27 cellular contexts compared by ENCODE assay signal in genomic region chr16:3216263-3216640, GRCh38. TPM values are rescaled to one million over a fixed set of nuclear protein-coding genes. Genes with fewer than 3 reads are reported as not detected.
DNase-seq lines count a peak whose midpoint lies in the region; ATAC-seq and TF ChIP-seq lines count a peak whose summit lies in the region.
"Had no signal": no experiment of that assay in that cellular context is flagged by ENCODE, and none has a peak within 500 bp of the region (broad histone marks: within the 10 kb centered on the region; RNA-seq: fewer than 3 reads in every experiment).

No MANE protein-coding gene starts in this region.

- H3K4me3 Mint-ChIP-seq in activated CD4-positive, alpha-beta T cell treated with anti-CD3 and anti-CD28 coated beads for 36 hours = peak overlapping the region; percentile 4
- H3K4me3 Mint-ChIP-seq in CD8-positive, alpha-beta T cell = peak overlapping the region; percentile 62
- peak overlapping the region; percentile 4 for H3K4me3 Mint-ChIP-seq in activated T-helper 1 cell treated with anti-CD3 and anti-CD28 coated beads, Interleukin-12 subunit alpha, Interleukin-12 subunit beta, Interleukin-2, Interleukin-4 antibody, amounts not matched to agents 30 ng/mL and 10 ng/mL and 1 ng/mL, durations not matched to agents 14 hours and 24 hours and 36 hours
- H3K4me3 Mint-ChIP-seq in naive thymus-derived CD8-positive, alpha-beta T cell = peak overlapping the region; percentile 55 to 88 (median 80)

- H3K4me1 ChIP-seq in CD8-positive, alpha-beta T cell (ENCODE audit: insufficient read depth, low read length) = peaks cover 31% of the 10 kb centered on the region
- H3K4me1 ChIP-seq: right atrium auricular region, uterus had no signal

- peaks cover 29% of the 10 kb centered on the region for H3K4me1 Mint-ChIP-seq in activated CD4-positive, alpha-beta T cell treated with anti-CD3 and anti-CD28 coated beads for 36 hours
- peaks cover 39% of the 10 kb centered on the region for H3K4me1 Mint-ChIP-seq in CD8-positive, alpha-beta T cell (ENCODE audit: low read depth)
- peaks cover 35% of the 10 kb centered on the region for H3K4me1 Mint-ChIP-seq in activated T-helper 1 cell treated with anti-CD3 and anti-CD28 coated beads, Interleukin-12 subunit alpha, Interleukin-12 subunit beta, Interleukin-2, Interleukin-4 antibody, amounts not matched to agents 30 ng/mL and 10 ng/mL and 1 ng/mL, durations not matched to agents 14 hours and 24 hours and 36 hours (ENCODE audit: low read depth)
- peaks cover 22 to 47% (median 42%) of the 10 kb centered on the region in 4 donors for H3K4me1 Mint-ChIP-seq in naive thymus-derived CD8-positive, alpha-beta T cell

- H3K36me3 ChIP-seq in CD8-positive, alpha-beta T cell (ENCODE audit: insufficient read depth, low read length) = no peaks in the 10 kb centered on the region
- H3K36me3 ChIP-seq: right atrium auricular region, uterus had no signal

- ATAC-seq in activated CD4-positive, alpha-beta T cell treated with anti-CD3 and anti-CD28 coated beads for 36 hours = peak; percentile 22
- ATAC-seq in CD8-positive, alpha-beta T cell = peak; percentile 21
- peak; percentile 22 to 38 for ATAC-seq in naive thymus-derived CD8-positive, alpha-beta T cell
- no peak for ATAC-seq in HG02642 (IDR thresholded peaks at IDR 0.05; ENCODE audit: poor library complexity, unreplicated experiment)
- ATAC-seq: HCT116 had no signal

- DNase-seq in activated CD4-positive, alpha-beta T cell treated with anti-CD3 and anti-CD28 coated beads for 36 hours = peak; percentile 30
- DNase-seq in activated CD4-positive, alpha-beta T cell treated with anti-CD3 and anti-CD28 coated beads, Interleukin-2, amount 50 U/mL, for 4 hours = no peak
- peak in 2 of 7 experiments; percentile 11 to 51 for DNase-seq in CD8-positive, alpha-beta T cell
- DNase-seq in activated T-helper 1 cell treated with anti-CD3 and anti-CD28 coated beads, Interleukin-12 subunit alpha, Interleukin-12 subunit beta, Interleukin-2, Interleukin-4 antibody, amounts not matched to agents 30 ng/mL and 10 ng/mL and 1 ng/mL, durations not matched to agents 14 hours and 24 hours and 36 hours (ENCODE audit: low spot score) = no peak
- peak in 5 of 10 donors; percentile 29 to 54 (median 42) for DNase-seq in naive thymus-derived CD8-positive, alpha-beta T cell
- DNase-seq in occipital lobe (lab: John Stamatoyannopoulos, UW) (no peak), DMS53 (lab: John Stamatoyannopoulos, UW) (no peak)
- DNase-seq: anterior cingulate cortex; caudate nucleus; dorsolateral prefrontal cortex; foreskin fibroblast; NCI-H1105 treated with DMSO at 0.1 percent for 48 hours; NCI-H2107; NCI-H510A treated with DMSO at 0.1 percent for 48 hours; SK-N-SH; stimulated activated CD4-positive, alpha-beta T cell treated with anti-CD3 and anti-CD28 coated beads, Interleukin-12 subunit alpha, Interleukin-12 subunit beta, amount 100 ng/mL, for 4 hours; uterus had no signal

- H3K9me3 ChIP-seq in CD8-positive, alpha-beta T cell (ENCODE audit: low read length) = no peaks in the 10 kb centered on the region
- H3K9me3 ChIP-seq: SK-N-SH had no signal

- TF ChIP-seq CTCF in CD8-positive, alpha-beta T cell (IDR thresholded peaks at IDR 0.05) = no peak

- H3K4me3 ChIP-seq in CD8-positive, alpha-beta T cell (ENCODE audit: low read depth, low read length) = peak overlapping the region; percentile 40
- H3K4me3 ChIP-seq: dorsolateral prefrontal cortex, lung, right atrium auricular region, uterus had no signal

- no peaks in the 10 kb centered on the region for H3K27me3 Mint-ChIP-seq in activated CD4-positive, alpha-beta T cell treated with anti-CD3 and anti-CD28 coated beads for 36 hours
- no peaks in the 10 kb centered on the region for H3K27me3 Mint-ChIP-seq in CD8-positive, alpha-beta T cell (ENCODE audit: low read depth)
- no peaks in the 10 kb centered on the region for H3K27me3 Mint-ChIP-seq in activated T-helper 1 cell treated with anti-CD3 and anti-CD28 coated beads, Interleukin-12 subunit alpha, Interleukin-12 subunit beta, Interleukin-2, Interleukin-4 antibody, amounts not matched to agents 30 ng/mL and 10 ng/mL and 1 ng/mL, durations not matched to agents 14 hours and 24 hours and 36 hours (ENCODE audit: insufficient read depth)
- H3K27me3 Mint-ChIP-seq in naive thymus-derived CD8-positive, alpha-beta T cell = no peaks in the 10 kb centered on the region

- H3K36me3 Mint-ChIP-seq in activated CD4-positive, alpha-beta T cell treated with anti-CD3 and anti-CD28 coated beads for 36 hours (ENCODE audit: low read depth) = peaks cover 23% of the 10 kb centered on the region
- H3K36me3 Mint-ChIP-seq in CD8-positive, alpha-beta T cell = peaks cover 20% of the 10 kb centered on the region
- H3K36me3 Mint-ChIP-seq in activated T-helper 1 cell treated with anti-CD3 and anti-CD28 coated beads, Interleukin-12 subunit alpha, Interleukin-12 subunit beta, Interleukin-2, Interleukin-4 antibody, amounts not matched to agents 30 ng/mL and 10 ng/mL and 1 ng/mL, durations not matched to agents 14 hours and 24 hours and 36 hours (ENCODE audit: low read depth) = peaks cover 20% of the 10 kb centered on the region
- H3K36me3 Mint-ChIP-seq in naive thymus-derived CD8-positive, alpha-beta T cell = peaks cover 0 to 33% (median 28%) of the 10 kb centered on the region in 3 donors

- peak overlapping the region; percentile 94 for H3K27ac Mint-ChIP-seq in activated CD4-positive, alpha-beta T cell treated with anti-CD3 and anti-CD28 coated beads for 36 hours
- peak overlapping the region; percentile 99 for H3K27ac Mint-ChIP-seq in CD8-positive, alpha-beta T cell
- peak overlapping the region; percentile 97 for H3K27ac Mint-ChIP-seq in activated T-helper 1 cell treated with anti-CD3 and anti-CD28 coated beads, Interleukin-12 subunit alpha, Interleukin-12 subunit beta, Interleukin-2, Interleukin-4 antibody, amounts not matched to agents 30 ng/mL and 10 ng/mL and 1 ng/mL, durations not matched to agents 14 hours and 24 hours and 36 hours
- peak overlapping the region; percentile 94 to 100 (median 99) for H3K27ac Mint-ChIP-seq in naive thymus-derived CD8-positive, alpha-beta T cell

- intact Hi-C loops in activated CD4-positive, alpha-beta T cell treated with anti-CD3 and anti-CD28 coated beads for 36 hours (cut with DNase I, micrococcal nuclease) = loop anchor here in 1 of 2 experiments (5.0 to 10.0 kb wide), 2 partner anchors 34 to 149 kb away; no protein-coding TSS in a partner anchor
- intact Hi-C loops in CD8-positive, alpha-beta T cell (cut with DNase I, micrococcal nuclease) = no loop called here
- intact Hi-C loops in activated T-helper 1 cell treated with anti-CD3 and anti-CD28 coated beads, Interleukin-12 subunit alpha, Interleukin-12 subunit beta, Interleukin-2, Interleukin-4 antibody, amounts not matched to agents 30 ng/mL and 10 ng/mL and 1 ng/mL, durations not matched to agents 14 hours and 24 hours and 36 hours (cut with micrococcal nuclease) = no loop called here

- CTCF ChIA-PET in activated CD4-positive, alpha-beta T cell treated with anti-CD3 and anti-CD28 coated beads for 36 hours (lab: Charles Lee) = interaction anchor here (0.6 to 1.2 kb wide), 2 partner anchors 112 to 115 kb away, joined by 3 read pairs; no protein-coding TSS in a partner anchor
- CTCF ChIA-PET in CD8-positive, alpha-beta T cell (lab: Charles Lee) = no interaction called here

- peak overlapping the region; percentile 83 for H3K27ac ChIP-seq in CD8-positive, alpha-beta T cell (ENCODE audit: low read depth, low read length)
- H3K27ac ChIP-seq: dorsolateral prefrontal cortex, epithelial cell of prostate, right atrium auricular region, RWPE1, uterus had no signal

- POLR2A ChIA-PET in activated CD4-positive, alpha-beta T cell treated with anti-CD3 and anti-CD28 coated beads for 36 hours (lab: Charles Lee) = interaction anchor here (0.6 to 1.8 kb wide), 3 partner anchors 67 to 365 kb away, joined by 3 to 6 read pairs (median 5); partner anchors contain the start of genes ZNF174 and ZNF263
- POLR2A ChIA-PET in CD8-positive, alpha-beta T cell (lab: Charles Lee) = interaction anchor here (0.6 to 2.7 kb wide), 8 partner anchors 9 to 67 kb away, joined by 3 to 14 read pairs (median 4); partner anchors contain the start of genes ZNF200 and ZNF263
- POLR2A ChIA-PET in naive thymus-derived CD8-positive, alpha-beta T cell (lab: Charles Lee) = interaction anchor here (0.7 to 3.7 kb wide), 16 partner anchors 8 to 348 kb away, joined by 3 to 25 read pairs (median 6); partner anchors contain the start of genes CLUAP1, OR1F1, ZNF174 and ZNF200

- peaks cover 21% of the 10 kb centered on the region for H3K9me3 Mint-ChIP-seq in activated CD4-positive, alpha-beta T cell treated with anti-CD3 and anti-CD28 coated beads for 36 hours (ENCODE audit: low read depth)
- peaks cover 10% of the 10 kb centered on the region for H3K9me3 Mint-ChIP-seq in CD8-positive, alpha-beta T cell
- H3K9me3 Mint-ChIP-seq in activated T-helper 1 cell treated with anti-CD3 and anti-CD28 coated beads, Interleukin-12 subunit alpha, Interleukin-12 subunit beta, Interleukin-2, Interleukin-4 antibody, amounts not matched to agents 30 ng/mL and 10 ng/mL and 1 ng/mL, durations not matched to agents 14 hours and 24 hours and 36 hours = peaks cover 60% of the 10 kb centered on the region
- peaks cover 0 to 64% (median 23%) of the 10 kb centered on the region in 9 donors for H3K9me3 Mint-ChIP-seq in naive thymus-derived CD8-positive, alpha-beta T cell

- no peaks in the 10 kb centered on the region for H3K27me3 ChIP-seq in CD8-positive, alpha-beta T cell (ENCODE audit: insufficient read depth, low read length)
- H3K27me3 ChIP-seq: right atrium auricular region, uterus had no signal

RNA-seq across cellular contexts. Expression of gene ZNF200, which starts 18.7 kb away (rescaled TPM):
- total RNA-seq in activated CD4-positive, alpha-beta T cell treated with anti-CD3 and anti-CD28 coated beads for 36 hours = 1 to 10 TPM; 8.3 to 9.0 TPM
- 10 to 100 TPM; 12.5 to 14.1 TPM for total RNA-seq in CD8-positive, alpha-beta T cell
- total RNA-seq in activated T-helper 1 cell treated with anti-CD3 and anti-CD28 coated beads, Interleukin-12 subunit alpha, Interleukin-12 subunit beta, Interleukin-2, Interleukin-4 antibody, amounts not matched to agents 30 ng/mL and 10 ng/mL and 1 ng/mL, durations not matched to agents 14 hours and 24 hours and 36 hours = 13.6 and 15.8 TPM in 2 replicates
- 10 to 100 TPM; 24.5 to 25.8 TPM for total RNA-seq in naive thymus-derived CD8-positive, alpha-beta T cell
- 10 to 100 TPM in 2 of 3 donors, 1 to 10 TPM in 1; 6.8 to 14.3 (median 13.9) TPM for polyA plus RNA-seq in naive thymus-derived CD8-positive, alpha-beta T cell
- 17.9 TPM for total RNA-seq in occipital lobe

RNA-seq across cellular contexts. Expression of gene OR1F1, which starts 28.2 kb away (rescaled TPM):
- not detected for total RNA-seq in activated CD4-positive, alpha-beta T cell treated with anti-CD3 and anti-CD28 coated beads for 36 hours
- total RNA-seq in CD8-positive, alpha-beta T cell = not detected
- total RNA-seq in activated T-helper 1 cell treated with anti-CD3 and anti-CD28 coated beads, Interleukin-12 subunit alpha, Interleukin-12 subunit beta, Interleukin-2, Interleukin-4 antibody, amounts not matched to agents 30 ng/mL and 10 ng/mL and 1 ng/mL, durations not matched to agents 14 hours and 24 hours and 36 hours = not detected in 2 replicates
- not detected for total RNA-seq in naive thymus-derived CD8-positive, alpha-beta T cell
- not detected for polyA plus RNA-seq in naive thymus-derived CD8-positive, alpha-beta T cell
- total RNA-seq in occipital lobe = 0.78 TPM
- total RNA-seq: A172, G401, LHCN-M2, lung, right atrium auricular region, uterus had no signal
- polyA plus RNA-seq: lung had no signal

RNA-seq across cellular contexts. Expression of gene MEFV, which starts 40.2 kb away (rescaled TPM):
- total RNA-seq in activated CD4-positive, alpha-beta T cell treated with anti-CD3 and anti-CD28 coated beads for 36 hours = under 1 TPM; 0.09 to 0.14 TPM
- total RNA-seq in CD8-positive, alpha-beta T cell = under 1 TPM; 0.19 to 0.30 TPM
- total RNA-seq in activated T-helper 1 cell treated with anti-CD3 and anti-CD28 coated beads, Interleukin-12 subunit alpha, Interleukin-12 subunit beta, Interleukin-2, Interleukin-4 antibody, amounts not matched to agents 30 ng/mL and 10 ng/mL and 1 ng/mL, durations not matched to agents 14 hours and 24 hours and 36 hours = not detected in 2 replicates
- under 1 TPM; 0.41 to 0.60 TPM for total RNA-seq in naive thymus-derived CD8-positive, alpha-beta T cell
- polyA plus RNA-seq in naive thymus-derived CD8-positive, alpha-beta T cell = not detected
- total RNA-seq in occipital lobe = 0.47 TPM
- total RNA-seq: G401 had no signal
- polyA plus RNA-seq: keratinocyte, SK-N-SH had no signal

Comparison
In these comparisons a context has a peak if more than half of its experiments do, and no peak if none do; other contexts are left out.
1. H3K4me3 Mint-ChIP-seq: peak in every context shown above with its lines; median percentile 80 in naive thymus-derived CD8-positive, alpha-beta T cell; 62 in CD8-positive, alpha-beta T cell; 4 in activated CD4-positive, alpha-beta T cell treated with anti-CD3 and anti-CD28 coated beads for 36 hours; 4 in activated T-helper 1 cell treated with anti-CD3 and anti-CD28 coated beads, Interleukin-12 subunit alpha, Interleukin-12 subunit beta, Interleukin-2, Interleukin-4 antibody, amounts not matched to agents 30 ng/mL and 10 ng/mL and 1 ng/mL, durations not matched to agents 14 hours and 24 hours and 36 hours.